In genomic region chr10:113470372-113471240, GRCh38 we compare ENCODE assay signal across 21 cellular contexts.
"Had no signal": no experiment of that assay in that cellular context is flagged by ENCODE, and none has a peak within 500 bp of the region (broad histone marks: within the 10 kb centered on the region; RNA-seq: fewer than 3 reads in every experiment).

No MANE protein-coding gene starts in this region.

- H3K9me3 ChIP-seq: left lung, lower lobe of right lung, neutrophil, ovary, right atrium auricular region, right lobe of liver, transverse colon, upper lobe of right lung had no signal

- H3K4me1 ChIP-seq: right lobe of liver had no signal

- H3K36me3 ChIP-seq: heart left ventricle, left lung, lower lobe of right lung, neutrophil, ovary, right atrium auricular region, right lobe of liver, transverse colon, upper lobe of right lung had no signal

- H3K4me3 ChIP-seq: heart left ventricle, left lung, lower lobe of right lung, ovary, right atrium auricular region, right lobe of liver, skin epidermis, transverse colon, upper lobe of right lung had no signal

- DNase-seq: glutamatergic neuron; heart left ventricle; hypothalamus; immature natural killer cell; kidney; left colon; left lung; lower lobe of right lung; naive thymus-derived CD8-positive, alpha-beta T cell; occipital lobe; ovary; right lobe of liver; stimulated activated CD4-positive, alpha-beta T cell treated with anti-CD3 and anti-CD28 coated beads, Interleukin-4, amount 100 ng/mL, for 24 hours; stimulated activated naive CD4-positive, alpha-beta T cell treated with Interleukin-2 at 50 U/mL for 16 hours; stimulated activated naive CD8-positive, alpha-beta T cell treated with anti-CD3 and anti-CD28 coated beads, Interleukin-15, amount 100 ng/mL, for 72 hours; transverse colon; upper lobe of right lung had no signal

- H3K27me3 ChIP-seq: heart left ventricle, left lung, neutrophil, ovary, right atrium auricular region, right lobe of liver, transverse colon, upper lobe of right lung had no signal

- ATAC-seq: heart left ventricle; left colon; left lung; lower lobe of right lung; naive thymus-derived CD8-positive, alpha-beta T cell; right lobe of liver; stimulated activated effector memory CD8-positive, alpha-beta T cell treated with anti-CD3 and anti-CD28 coated beads, Interleukin-12 subunit alpha, Interleukin-12 subunit beta, amount 100 ng/mL, for 72 hours; stimulated activated naive CD8-positive, alpha-beta T cell treated with anti-CD3 and anti-CD28 coated beads, Interleukin-15, amount 100 ng/mL, for 72 hours; upper lobe of right lung had no signal

- H3K27ac ChIP-seq: heart left ventricle, left lung, lower lobe of right lung, neutrophil, ovary, right atrium auricular region, right lobe of liver, skin epidermis, transverse colon, upper lobe of right lung had no signal
